In genomic region chr20:26276811-26277210, GRCh38 we compare ENCODE assay signal across 11 cellular contexts.
DNase-seq lines count a peak whose midpoint lies in the region; ATAC-seq and TF ChIP-seq lines count a peak whose summit lies in the region.
"Had no signal": no experiment of that assay in that cellular context is flagged by ENCODE, and none has a peak within 500 bp of the region (broad histone marks: within the 10 kb centered on the region; RNA-seq: fewer than 3 reads in every experiment).

No MANE protein-coding gene starts in this region.

- ATAC-seq in HG02798 (IDR thresholded peaks at IDR 0.05; ENCODE audit: poor library complexity, unreplicated experiment): no peak

- TF ChIP-seq CTCF in kidney epithelial cell (IDR thresholded peaks at IDR 0.05; ENCODE audit: insufficient read depth, low read length, poor library complexity, severe bottlenecking): peak; percentile 8

- peaks cover 5% of the 10 kb centered on the region for H3K27me3 ChIP-seq in adipocyte (replicated peaks; ENCODE audit: control insufficient read depth, insufficient read depth, low read length)
- H3K27me3 ChIP-seq in kidney epithelial cell (ENCODE audit: control insufficient read depth, insufficient read depth, low read length): no peaks in the 10 kb centered on the region
- H3K27me3 ChIP-seq: suprapubic skin had no signal

- no peaks in the 10 kb centered on the region for H3K9me3 ChIP-seq in adipocyte (ENCODE audit: control insufficient read depth, low read length)
- H3K9me3 ChIP-seq: suprapubic skin had no signal

- H3K36me3 ChIP-seq in adipocyte (ENCODE audit: control insufficient read depth, insufficient read depth, low read length, severe bottlenecking) (no peaks in the 10 kb centered on the region), kidney epithelial cell (ENCODE audit: control insufficient read depth, insufficient read depth, low read length) (no peaks in the 10 kb centered on the region)
- H3K36me3 ChIP-seq: suprapubic skin had no signal

- H3K4me1 ChIP-seq in adipocyte (ENCODE audit: control insufficient read depth, insufficient read depth, low read length): no peaks in the 10 kb centered on the region
- H3K4me1 ChIP-seq: suprapubic skin had no signal

- peak; percentile 36 for DNase-seq in Ammon's horn (ENCODE audit: low spot score)
- peak; percentile 4 for DNase-seq in GM04504 (ENCODE audit: low read depth)
- DNase-seq in adipocyte (ENCODE audit: low read depth): peak; percentile 33
- DNase-seq in kidney epithelial cell (ENCODE audit: low read depth): no peak
- no peak for DNase-seq in activated CD4-positive, CD25-positive, alpha-beta regulatory T cell (lab: John Stamatoyannopoulos, UW)
- no peak for DNase-seq in activated gamma-delta T cell treated with Interleukin-2 at 50 U/mL for 16 hours
- no peak for DNase-seq in NCI-H1694 (lab: John Stamatoyannopoulos, UW)
- DNase-seq: erythroblast, NCI-H1105 had no signal

- no peak overlapping the region for H3K4me3 ChIP-seq in adipocyte (ENCODE audit: low read length)
- no peak overlapping the region for H3K4me3 ChIP-seq in kidney epithelial cell (ENCODE audit: low read depth, low read length)
- H3K4me3 ChIP-seq: suprapubic skin had no signal

- H3K9ac ChIP-seq in adipocyte (ENCODE audit: low read length): no peak overlapping the region

Comparison
In these comparisons a context has a peak if more than half of its experiments do, and no peak if none do; other contexts are left out.
1. DNase-seq: peak in Ammon's horn (single experiment), GM04504 (single experiment) and adipocyte (single experiment); none in kidney epithelial cell (single experiment), activated CD4-positive, CD25-positive, alpha-beta regulatory T cell (0 of 4), activated gamma-delta T cell treated with Interleukin-2 at 50 U/mL for 16 hours (single experiment) and NCI-H1694 (single experiment).